8 cellular contexts compared by ENCODE assay signal in genomic region chr3:192571197-192571791, GRCh38.
DNase-seq lines count a peak whose midpoint lies in the region; ATAC-seq lines count a peak whose summit lies in the region.

No MANE protein-coding gene starts in this region.

- H3K9me3 Mint-ChIP-seq in activated naive CD8-positive, alpha-beta T cell treated with anti-CD3 and anti-CD28 coated beads, Interleukin-2, amount 50 U/mL, for 24 hours = no peaks in the 10 kb centered on the region

- H3K9me3 ChIP-seq in skeletal muscle tissue (ENCODE audit: control insufficient read depth in 3 of 3, low read length in 3 of 3) = no peaks in the 10 kb centered on the region

- peaks cover 5% of the 10 kb centered on the region for H3K4me1 Mint-ChIP-seq in activated naive CD8-positive, alpha-beta T cell treated with anti-CD3 and anti-CD28 coated beads, Interleukin-2, amount 50 U/mL, for 24 hours

- H3K27ac Mint-ChIP-seq in activated naive CD8-positive, alpha-beta T cell treated with anti-CD3 and anti-CD28 coated beads, Interleukin-2, amount 50 U/mL, for 24 hours = no peak overlapping the region

- DNase-seq in DMS153 treated with DMSO at 0.1 percent for 48 hours (lab: John Stamatoyannopoulos, UW; ENCODE audit: unreplicated experiment) (peak; percentile 54), NCI-H1105 treated with DMSO at 0.1 percent for 48 hours (lab: John Stamatoyannopoulos, UW) (peak; percentile 94), left cardiac atrium (peak; percentile 78), activated gamma-delta T cell (lab: John Stamatoyannopoulos, UW) (no peak)
- DNase-seq in activated naive CD8-positive, alpha-beta T cell treated with anti-CD3 and anti-CD28 coated beads, Interleukin-2, amount 50 U/mL, for 24 hours = no peak
- no peak for DNase-seq in effector CD8-positive, alpha-beta T cell (lab: John Stamatoyannopoulos, UW)

- H3K36me3 Mint-ChIP-seq in activated naive CD8-positive, alpha-beta T cell treated with anti-CD3 and anti-CD28 coated beads, Interleukin-2, amount 50 U/mL, for 24 hours (ENCODE audit: low read depth) = no peaks in the 10 kb centered on the region

- H3K4me1 ChIP-seq in skeletal muscle tissue (ENCODE audit: control insufficient read depth in 3 of 3, insufficient read depth in 3 of 3, low read length in 3 of 3) = no peaks in the 10 kb centered on the region

- peak overlapping the region in 1 of 3 donors; percentile 51 for H3K9ac ChIP-seq in skeletal muscle tissue (ENCODE audit: low read depth in 1 of 3, low read length in 3 of 3)

- no peaks in the 10 kb centered on the region for H3K27me3 ChIP-seq in skeletal muscle tissue (ENCODE audit: control insufficient read depth in 3 of 3, insufficient read depth in 3 of 3, low read length in 3 of 3)

- H3K4me3 ChIP-seq in skeletal muscle tissue (ENCODE audit: low read length in 3 of 3) = peak overlapping the region; percentile 53 to 67 (median 66)

- no peaks in the 10 kb centered on the region for H3K36me3 ChIP-seq in skeletal muscle tissue (ENCODE audit: control insufficient read depth in 3 of 3, insufficient read depth in 3 of 3, low read length in 3 of 3)

- H3K27me3 Mint-ChIP-seq in activated naive CD8-positive, alpha-beta T cell treated with anti-CD3 and anti-CD28 coated beads, Interleukin-2, amount 50 U/mL, for 24 hours = peaks cover 18% of the 10 kb centered on the region

- peak overlapping the region; percentile 6 for H3K4me3 Mint-ChIP-seq in activated naive CD8-positive, alpha-beta T cell treated with anti-CD3 and anti-CD28 coated beads, Interleukin-2, amount 50 U/mL, for 24 hours

- no peak overlapping the region for H3K27ac ChIP-seq in skeletal muscle tissue (ENCODE audit: low read depth, low read length)

- intact Hi-C loops in left cardiac atrium (cut with DNase I) = loop anchor here (2.0 to 10.0 kb wide), 2 partner anchors 64 to 156 kb away; partner anchors contain the start of gene FGF12 (in 1 of the 2)

- no peak for ATAC-seq in activated naive CD8-positive, alpha-beta T cell treated with anti-CD3 and anti-CD28 coated beads, Interleukin-2, amount 50 U/mL, for 24 hours
- ATAC-seq in left cardiac atrium (peak; percentile 87 to 90), GM18873 (IDR thresholded peaks at IDR 0.05; ENCODE audit: low FRiP score, unreplicated experiment) (no peak)

Comparison
In these comparisons a context has a peak if more than half of its experiments do, and no peak if none do; other contexts are left out.
1. DNase-seq: peak in DMS153 treated with DMSO at 0.1 percent for 48 hours (single experiment), NCI-H1105 treated with DMSO at 0.1 percent for 48 hours (single experiment) and left cardiac atrium (single experiment); none in activated naive CD8-positive, alpha-beta T cell treated with anti-CD3 and anti-CD28 coated beads, Interleukin-2, amount 50 U/mL, for 24 hours (single experiment), activated gamma-delta T cell (single experiment) and effector CD8-positive, alpha-beta T cell (single experiment).
2. ATAC-seq: peak in left cardiac atrium (2 of 2); none in activated naive CD8-positive, alpha-beta T cell treated with anti-CD3 and anti-CD28 coated beads, Interleukin-2, amount 50 U/mL, for 24 hours (single experiment) and GM18873 (single experiment).